ENCODE assay signal across 7 cellular contexts in the genomic region with DNA sequence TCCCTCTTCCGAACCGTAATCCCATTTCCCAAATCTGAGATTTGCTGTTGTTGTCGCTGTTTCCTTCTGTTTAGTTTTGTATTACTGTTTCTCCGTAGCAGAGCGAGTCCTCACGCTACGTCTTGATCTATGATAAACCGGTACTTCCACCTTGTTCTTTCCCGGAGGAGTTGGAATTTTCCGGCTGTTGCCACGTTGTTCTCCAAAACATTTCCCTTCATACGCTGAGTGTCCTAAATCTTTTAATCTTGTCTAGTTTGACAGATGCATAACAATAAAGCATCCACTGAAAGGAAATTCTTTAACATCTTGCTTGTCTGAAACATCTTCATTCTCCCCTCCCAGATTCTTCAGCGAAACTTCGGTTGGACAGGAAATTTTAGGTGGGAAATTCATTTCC. TPM values are rescaled to one million over a fixed set of nuclear protein-coding genes. Genes with fewer than 3 reads are reported as not detected.
"Had no signal": no experiment of that assay in that cellular context is flagged by ENCODE, and none has a peak within 500 bp of the region (broad histone marks: within the 10 kb centered on the region; RNA-seq: fewer than 3 reads in every experiment).

No MANE protein-coding gene starts in this region.

RNA-seq across cellular contexts. Expression of a gene that starts 0.8 kb away (rescaled TPM):
- total RNA-seq: GM23248, GM23338, H1, H4, H7, H9, HFFc6 had no signal
- polyA plus RNA-seq: GM23248, GM23338, H1 had no signal

RNA-seq across cellular contexts. Expression of a gene that starts 5.8 kb away (rescaled TPM):
- total RNA-seq: GM23248, GM23338, H1, H4, H7, H9, HFFc6 had no signal
- polyA plus RNA-seq: GM23248, GM23338, H1 had no signal

RNA-seq across cellular contexts. Expression of a gene that starts 7.4 kb away (rescaled TPM):
- total RNA-seq: GM23248, GM23338, H1, H4, H7, H9, HFFc6 had no signal
- polyA plus RNA-seq: GM23248, GM23338, H1 had no signal

RNA-seq across cellular contexts. Expression of a gene that starts 12.3 kb away (rescaled TPM):
- total RNA-seq: GM23248, GM23338, H1, H4, H7, H9, HFFc6 had no signal
- polyA plus RNA-seq: GM23248, GM23338, H1 had no signal

RNA-seq across cellular contexts. Expression of a gene that starts 18.9 kb away (rescaled TPM):
- total RNA-seq: GM23248, GM23338, H1, H4, H7, H9, HFFc6 had no signal
- polyA plus RNA-seq: GM23248, GM23338, H1 had no signal
